Comparison of ENCODE assay signal across 8 cellular contexts in genomic region chr3:16290007-16290826, GRCh38. TPM values are rescaled to one million over a fixed set of nuclear protein-coding genes. Genes with fewer than 3 reads are reported as not detected.
DNase-seq lines count a peak whose midpoint lies in the region; ATAC-seq, FAIRE-seq and TF ChIP-seq lines count a peak whose summit lies in the region.

No MANE protein-coding gene starts in this region.

- H3K9me3 Mint-ChIP-seq in WTC11 (peaks cover 10% of the 10 kb centered on the region), natural killer cell (no peaks in the 10 kb centered on the region)

- no peak for FAIRE-seq in endothelial cell of umbilical vein (lab: Jason Lieb, UNC)

- H3K4me1 Mint-ChIP-seq in WTC11, result no peaks in the 10 kb centered on the region
- peaks cover 67 to 86% of the 10 kb centered on the region in 2 donors for H3K4me1 Mint-ChIP-seq in natural killer cell

- TF ChIP-seq CTCF in BJ (IDR thresholded peaks at IDR 0.05; ENCODE audit: insufficient read depth, low read depth, low read length), result peak; percentile 78
- peak; percentile 29; the same call in 1 of the 2 replicates for TF ChIP-seq CTCF in WTC11 (IDR thresholded peaks at IDR 0.05)
- TF ChIP-seq CTCF in endothelial cell of umbilical vein (IDR thresholded peaks at IDR 0.05; ENCODE audit: extremely low read depth in 1 of 2, insufficient read depth in 1 of 2, low read depth in 1 of 2, low read length in 2 of 2), result peak; percentile 58 to 60
- peak; percentile 93 for TF ChIP-seq CTCF in natural killer cell (IDR thresholded peaks at IDR 0.05)

- no peaks in the 10 kb centered on the region for H3K79me2 ChIP-seq in endothelial cell of umbilical vein (ENCODE audit: control insufficient read depth, insufficient read depth, low read length)

- intact Hi-C loops in endothelial cell of umbilical vein (cut with micrococcal nuclease) (loop anchor here (1.0 to 2.0 kb wide), 3 partner anchors 21 to 260 kb away; no protein-coding TSS in a partner anchor), natural killer cell (cut with micrococcal nuclease) (loop anchor here (1.0 to 2.0 kb wide), 3 partner anchors 29 to 260 kb away; no protein-coding TSS in a partner anchor)

- H3K27ac ChIP-seq in endothelial cell of umbilical vein (ENCODE audit: insufficient read depth, low read depth, low read length), result no peak overlapping the region

- H3K36me3 Mint-ChIP-seq in WTC11, result peaks cover 23% of the 10 kb centered on the region
- peaks cover 9% of the 10 kb centered on the region for H3K36me3 Mint-ChIP-seq in natural killer cell

- no peak overlapping the region for H2AFZ ChIP-seq in endothelial cell of umbilical vein (ENCODE audit: low read depth, low read length)

- no peaks in the 10 kb centered on the region for H3K27me3 ChIP-seq in BJ (ENCODE audit: control insufficient read depth, insufficient read depth, low read length)
- no peaks in the 10 kb centered on the region for H3K27me3 ChIP-seq in endothelial cell of umbilical vein (ENCODE audit: control insufficient read depth in 2 of 2, insufficient read depth in 2 of 2, low read length in 2 of 2)

- H3K27ac Mint-ChIP-seq in WTC11 (no peak overlapping the region), natural killer cell (peak overlapping the region; percentile 87 to 90)

- H3K9ac ChIP-seq in endothelial cell of umbilical vein (replicated peaks; ENCODE audit: extremely low read depth, insufficient read depth, low read length), result no peak overlapping the region

- no peak overlapping the region for H3K4me3 ChIP-seq in BJ (ENCODE audit: low read depth, low read length)
- H3K4me3 ChIP-seq in endothelial cell of umbilical vein (replicated peaks in 1 of 3; ENCODE audit: insufficient read depth in 1 of 3, low read depth in 1 of 3, low read length in 3 of 3), result no peak overlapping the region

- dilution Hi-C loops in endothelial cell of umbilical vein (cut with MboI; ENCODE audit: extremely low pct_ligation_motif_present, low sequenced_read_pairs), result no loop called here

- H3K4me2 ChIP-seq in endothelial cell of umbilical vein (ENCODE audit: insufficient read depth, low read length), result no peak overlapping the region

- H3K4me3 Mint-ChIP-seq in WTC11 (no peak overlapping the region), natural killer cell (peak overlapping the region; percentile 85)

- POLR2A ChIA-PET in BJ (lab: Charles Lee) (interaction anchor here (0.6 to 0.7 kb wide), 3 partner anchors 137 to 255 kb away, joined by 3 to 4 read pairs (median 3); no protein-coding TSS in a partner anchor), WTC11 (lab: Charles Lee) (interaction anchor here (0.6 to 1.1 kb wide), 3 partner anchors 144 to 260 kb away, joined by 3 to 4 read pairs (median 3); no protein-coding TSS in a partner anchor), endothelial cell of umbilical vein (lab: Charles Lee) (no interaction called here)

- ATAC-seq in GM18868 (IDR thresholded peaks at IDR 0.05; ENCODE audit: unreplicated experiment) (peak; percentile 31), WTC11 (peak; percentile 69), natural killer cell (peak in 2 of 3 donors; percentile 24 to 33), GM19452 (IDR thresholded peaks at IDR 0.05; ENCODE audit: unreplicated experiment) (no peak)

- H4K20me1 ChIP-seq in endothelial cell of umbilical vein (replicated peaks; ENCODE audit: control insufficient read depth, extremely low read depth, insufficient read depth, low read length), result no peaks in the 10 kb centered on the region

- no peaks in the 10 kb centered on the region for H3K9me3 ChIP-seq in endothelial cell of umbilical vein (replicated peaks; ENCODE audit: control insufficient read depth, insufficient read depth, low read length)

- CTCF ChIA-PET in BJ (lab: Yijun Ruan, JAX) (interaction anchor here (0.6 to 4.4 kb wide), 37 partner anchors 8 to 1244 kb away, joined by 3 to 59 read pairs (median 4); partner anchors contain the start of genes DPH3, OXNAD1 and RFTN1), WTC11 (lab: Charles Lee) (interaction anchor here (0.5 to 3.4 kb wide), 35 partner anchors 8 to 627 kb away, joined by 3 to 40 read pairs (median 4); partner anchors contain the start of genes DPH3, OXNAD1 and RFTN1), endothelial cell of umbilical vein (lab: Charles Lee) (interaction anchor here (0.6 to 4.6 kb wide), 73 partner anchors 9 to 1551 kb away, joined by 3 to 197 read pairs (median 5); partner anchors contain the start of genes DPH3 and OXNAD1)

- peak; percentile 7 for DNase-seq in BJ (ENCODE audit: low read depth)
- DNase-seq in NCI-H2029 treated with DMSO at 0.1 percent for 48 hours (lab: John Stamatoyannopoulos, UW), result peak; percentile 84
- DNase-seq in WTC11 (ENCODE audit: low spot score), result peak; percentile 51
- DNase-seq in endothelial cell of umbilical vein (ENCODE audit: low read depth, low spot score), result peak; percentile 70
- no peak for DNase-seq in natural killer cell
- DNase-seq in occipital lobe (lab: John Stamatoyannopoulos, UW), result no peak

- H3K4me1 ChIP-seq in endothelial cell of umbilical vein (ENCODE audit: control insufficient read depth, extremely low read depth, insufficient read depth, low read length), result peaks cover 2% of the 10 kb centered on the region

- H3K27me3 Mint-ChIP-seq in WTC11 (ENCODE audit: low read depth) (no peaks in the 10 kb centered on the region), natural killer cell (ENCODE audit: low read depth in 2 of 2) (no peaks in the 10 kb centered on the region)

- BruUV-seq in endothelial cell of umbilical vein (replicated peaks; lab: Mats Ljungman, UMichigan), result no TSS peak

- no peaks in the 10 kb centered on the region for H3K9me1 ChIP-seq in endothelial cell of umbilical vein (replicated peaks; ENCODE audit: control insufficient read depth, extremely low read depth, insufficient read depth, low read length)

- peaks cover 3% of the 10 kb centered on the region; the same call in 1 of the 2 replicates for H3K36me3 ChIP-seq in BJ (ENCODE audit: control insufficient read depth, insufficient read depth, low read length)
- peaks cover 1 to 6% of the 10 kb centered on the region in 2 experiments for H3K36me3 ChIP-seq in endothelial cell of umbilical vein (ENCODE audit: control insufficient read depth in 2 of 2, extremely low read depth in 1 of 2, insufficient read depth in 2 of 2, low read length in 2 of 2)

- no peak for TF ChIP-seq POLR2A in endothelial cell of umbilical vein (IDR thresholded peaks at IDR 0.05; ENCODE audit: low read depth, low read length)

TF ChIP-seq in WTC11, 78 proteins besides CTCF, POLR2A, EP300 and RAD21 (continues in another document):
- TF ChIP-seq, protein P1, sequence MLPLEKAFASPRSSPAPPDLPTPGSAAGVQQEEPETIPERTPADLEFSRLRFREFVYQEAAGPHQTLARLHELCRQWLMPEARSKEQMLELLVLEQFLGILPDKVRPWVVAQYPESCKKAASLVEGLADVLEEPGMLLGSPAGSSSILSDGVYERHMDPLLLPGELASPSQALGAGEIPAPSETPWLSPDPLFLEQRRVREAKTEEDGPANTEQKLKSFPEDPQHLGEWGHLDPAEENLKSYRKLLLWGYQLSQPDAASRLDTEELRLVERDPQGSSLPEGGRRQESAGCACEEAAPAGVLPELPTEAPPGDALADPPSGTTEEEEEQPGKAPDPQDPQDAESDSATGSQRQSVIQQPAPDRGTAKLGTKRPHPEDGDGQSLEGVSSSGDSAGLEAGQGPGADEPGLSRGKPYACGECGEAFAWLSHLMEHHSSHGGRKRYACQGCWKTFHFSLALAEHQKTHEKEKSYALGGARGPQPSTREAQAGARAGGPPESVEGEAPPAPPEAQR (CRISPR knock-in tag; IDR thresholded peaks at IDR 0.05), result no peak
- TF ChIP-seq NR3C1 (CRISPR knock-in tag; conservative IDR thresholded peaks at IDR 0.05; ENCODE audit: low read depth), result no peak

TF ChIP-seq in endothelial cell of umbilical vein, 7 proteins besides CTCF, POLR2A, EP300 and RAD21 (continues in another document):
- TF ChIP-seq MYC (IDR thresholded peaks at IDR 0.05; ENCODE audit: low read depth, low read length) (no peak), JUN (IDR thresholded peaks at IDR 0.05; ENCODE audit: borderline replicate concordance, insufficient read depth, insufficient read length, low read depth) (no peak), GATA2 (IDR thresholded peaks at IDR 0.05; ENCODE audit: insufficient read depth, insufficient read length, low read depth, low read length) (no peak), FOS (IDR thresholded peaks at IDR 0.05; ENCODE audit: borderline replicate concordance, insufficient read depth, low read length) (no peak), POLR2AphosphoS5 (IDR thresholded peaks at IDR 0.05; ENCODE audit: insufficient read depth, low read depth, low read length) (no peak), MAX (IDR thresholded peaks at IDR 0.05; ENCODE audit: insufficient read depth, insufficient read length) (no peak)

RNA-seq across cellular contexts. Expression of gene OXNAD1, which starts 25.2 kb away (rescaled TPM):
- 8.9 and 11.4 TPM in 2 replicates for polyA plus RNA-seq in BJ (2011; rRNA removed)
- 9.4 and 10.0 TPM in 2 replicates for polyA minus RNA-seq in BJ (2011; rRNA and poly(A)+ RNA removed)
- total RNA-seq in WTC11 (2021), result 20.1 to 21.7 TPM (median 21.4 TPM) in 3 replicates
- total RNA-seq in endothelial cell of umbilical vein, result 8.9 and 9.7 TPM in 2 replicates
- 4.1 and 5.5 TPM in 2 replicates for polyA plus RNA-seq in endothelial cell of umbilical vein
- 7.4 and 7.5 TPM in 2 replicates for polyA plus RNA-seq in endothelial cell of umbilical vein (2011; cell fraction: cytosol; rRNA removed)
- 8.0 and 8.9 TPM in 2 replicates for polyA plus RNA-seq in endothelial cell of umbilical vein (2011; cell fraction: nucleus; rRNA removed)
- polyA plus RNA-seq in endothelial cell of umbilical vein (2012), result 6.0 and 10.9 TPM in 2 replicates
- 9.3 TPM in 2 replicates for polyA minus RNA-seq in endothelial cell of umbilical vein
- polyA minus RNA-seq in endothelial cell of umbilical vein (2011; cell fraction: cytosol; rRNA and poly(A)+ RNA removed), result 9.2 TPM
- polyA minus RNA-seq in endothelial cell of umbilical vein (2011; cell fraction: nucleus; rRNA and poly(A)+ RNA removed), result 9.7 and 17.8 TPM in 2 replicates
- total RNA-seq in natural killer cell, result 10 to 100 TPM; 16.7 to 26.1 (median 22.3) TPM
- 16.4 TPM for total RNA-seq in occipital lobe

RNA-seq across cellular contexts. Expression of gene DPH3, which starts 25.5 kb away (rescaled TPM):
- 11.4 and 18.2 TPM in 2 replicates for polyA plus RNA-seq in BJ (2011; rRNA removed)
- polyA minus RNA-seq in BJ (2011; rRNA and poly(A)+ RNA removed), result 8.9 and 11.2 TPM in 2 replicates
- 26.5 to 27.8 TPM (median 26.6 TPM) in 3 replicates for total RNA-seq in WTC11 (2021)
- 28.7 and 29.6 TPM in 2 replicates for total RNA-seq in endothelial cell of umbilical vein
- polyA plus RNA-seq in endothelial cell of umbilical vein, result 6.9 and 7.7 TPM in 2 replicates
- 12.2 and 12.6 TPM in 2 replicates for polyA plus RNA-seq in endothelial cell of umbilical vein (2011; cell fraction: cytosol; rRNA removed)
- 4.2 and 4.8 TPM in 2 replicates for polyA plus RNA-seq in endothelial cell of umbilical vein (2011; cell fraction: nucleus; rRNA removed)
- 22.9 and 34.8 TPM in 2 replicates for polyA plus RNA-seq in endothelial cell of umbilical vein (2012)
- polyA minus RNA-seq in endothelial cell of umbilical vein, result 9.4 and 11.8 TPM in 2 replicates
- 7.9 TPM for polyA minus RNA-seq in endothelial cell of umbilical vein (2011; cell fraction: cytosol; rRNA and poly(A)+ RNA removed)
- 3.1 and 7.0 TPM in 2 replicates for polyA minus RNA-seq in endothelial cell of umbilical vein (2011; cell fraction: nucleus; rRNA and poly(A)+ RNA removed)
- 10 to 100 TPM; 20.4 to 27.3 (median 22.8) TPM for total RNA-seq in natural killer cell
- total RNA-seq in occipital lobe, result 18.7 TPM

Comparison
In these comparisons a context has a peak if more than half of its experiments do, and no peak if none do; other contexts are left out.
1. DNase-seq: peak in BJ (single experiment), NCI-H2029 treated with DMSO at 0.1 percent for 48 hours (single experiment), WTC11 (single experiment) and endothelial cell of umbilical vein (single experiment); none in natural killer cell (single experiment) and occipital lobe (single experiment).
2. CTCF ChIP-seq: peak in every context shown above with its lines; median percentile 93 in natural killer cell; 78 in BJ; 59 in endothelial cell of umbilical vein; 29 in WTC11.